Comparison of ENCODE assay signal across 26 cellular contexts in the genomic region with DNA sequence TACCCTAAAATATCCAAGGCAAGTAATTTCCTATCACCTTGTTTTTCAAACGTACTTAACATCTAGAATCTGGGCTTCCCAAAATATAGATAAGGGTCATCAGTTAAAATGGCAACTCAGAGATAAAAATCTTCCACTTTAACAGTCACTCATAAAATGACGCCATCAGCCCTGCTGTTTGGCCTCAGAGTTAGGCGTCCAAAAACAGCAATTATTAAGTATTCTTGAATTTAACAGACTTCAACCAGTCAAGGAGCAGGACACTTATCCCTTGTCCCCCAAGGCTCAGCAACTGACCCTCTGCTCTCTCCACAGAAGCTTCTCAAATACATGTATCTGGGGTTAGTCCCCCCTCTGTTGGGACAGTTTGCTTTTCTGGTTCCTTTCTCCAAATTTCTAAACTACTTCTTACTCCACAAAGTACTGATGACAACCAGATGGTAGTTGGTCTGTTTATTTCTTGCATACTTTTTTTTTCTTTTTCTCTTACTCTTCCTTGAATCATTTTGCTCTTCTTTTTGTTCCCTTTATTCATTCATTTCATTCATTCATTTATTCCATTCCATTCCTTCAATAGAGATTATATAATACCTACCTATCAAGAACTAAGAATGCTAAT. TPM values are rescaled to one million over a fixed set of nuclear protein-coding genes. Genes with fewer than 3 reads are reported as not detected.
DNase-seq lines count a peak whose midpoint lies in the region; ATAC-seq, FAIRE-seq and TF ChIP-seq lines count a peak whose summit lies in the region.
"Had no signal": no experiment of that assay in that cellular context is flagged by ENCODE, and none has a peak within 500 bp of the region (broad histone marks: within the 10 kb centered on the region; RNA-seq: fewer than 3 reads in every experiment).

No MANE protein-coding gene starts in this region.

- H3K4me1 ChIP-seq in mesenchymal stem cell (ENCODE audit: control insufficient read depth, insufficient read depth, low read depth, low read length) (peaks cover 9% of the 10 kb centered on the region), stomach smooth muscle (ENCODE audit: control insufficient read depth, insufficient read depth, low read length) (peaks cover 20% of the 10 kb centered on the region)
- H3K4me1 ChIP-seq: prostate gland had no signal

- no peak overlapping the region for H3K4ac ChIP-seq in mesenchymal stem cell (ENCODE audit: low read depth in 1 of 2, low read length in 2 of 2)

- H3K9ac ChIP-seq in mesenchymal stem cell (ENCODE audit: low read length) (peak overlapping the region; percentile 80), stomach smooth muscle (ENCODE audit: low read length in 2 of 2) (no peak overlapping the region)

- no peak overlapping the region for H3K23ac ChIP-seq in mesenchymal stem cell (ENCODE audit: low read length in 2 of 2)

- no peak overlapping the region for H4K8ac ChIP-seq in mesenchymal stem cell (ENCODE audit: low read length)

- no peak overlapping the region for H2AFZ ChIP-seq in mesenchymal stem cell (ENCODE audit: low read depth, low read length)

- H3K9me3 ChIP-seq in mesenchymal stem cell (ENCODE audit: control insufficient read depth, low read length) (no peaks in the 10 kb centered on the region), stomach smooth muscle (ENCODE audit: control insufficient read depth in 2 of 2, low read length in 2 of 2) (no peaks in the 10 kb centered on the region)
- H3K9me3 ChIP-seq: neutrophil, prostate gland, SJSA1, upper lobe of left lung had no signal

- H3K79me1 ChIP-seq in mesenchymal stem cell (replicated peaks; ENCODE audit: low read length, poor library complexity, severe bottlenecking): peaks cover 1% of the 10 kb centered on the region

- H3K4me3 ChIP-seq in AG10803 (ENCODE audit: low read length) (no peak overlapping the region), mesenchymal stem cell (ENCODE audit: insufficient read depth in 1 of 2, low read depth in 1 of 2, low read length in 2 of 2) (peak overlapping the region in 1 of 2 experiments; percentile 34), stomach smooth muscle (ENCODE audit: low read length in 2 of 2) (peak overlapping the region in 1 of 2 donors; percentile 8)
- H3K4me3 ChIP-seq: dorsolateral prefrontal cortex, GM23338, prostate gland, SJSA1, upper lobe of left lung had no signal

- H2BK15ac ChIP-seq in mesenchymal stem cell (ENCODE audit: low read depth, poor library complexity, severe bottlenecking): no peak overlapping the region

- peaks cover 0 to 5% of the 10 kb centered on the region in 2 experiments for H3K36me3 ChIP-seq in mesenchymal stem cell (ENCODE audit: control insufficient read depth in 1 of 2, insufficient read depth in 2 of 2, low read depth in 1 of 2, low read length in 2 of 2)
- H3K36me3 ChIP-seq in stomach smooth muscle (ENCODE audit: control insufficient read depth in 2 of 2, insufficient read depth in 2 of 2, low read length in 2 of 2): peaks cover 2 to 4% of the 10 kb centered on the region in 2 donors
- H3K36me3 ChIP-seq: neutrophil, prostate gland, SJSA1, upper lobe of left lung had no signal

- no peak for TF ChIP-seq CTCF in AG10803 (conservative IDR thresholded peaks at IDR 0.05; ENCODE audit: low read length)

- DNase-seq in AG10803 (ENCODE audit: low read depth) (peak; percentile 44), mesenchymal stem cell (peak; percentile 18), GF-D8 (lab: John Stamatoyannopoulos, UW) (no peak), C1 segment of cervical spinal cord (lab: John Stamatoyannopoulos, UW) (no peak), GDM1 (lab: John Stamatoyannopoulos, UW) (no peak), Right ventricle myocardium inferior (ENCODE audit: missing footprints) (no peak)
- DNase-seq: 8988T; activated CD4-positive, CD25-positive, alpha-beta regulatory T cell; activated CD8-positive, alpha-beta memory T cell treated with anti-CD3 and anti-CD28 coated beads, Interleukin-2, amount 10 ng/mL, durations not matched to agents 7 days and 5 days; activated T-cell treated with anti-CD3 and anti-CD28 coated beads, Interleukin-2, amount 50 U/mL, for 48 hours; CD4-positive, alpha-beta T cell; dorsolateral prefrontal cortex; NCI-H1105 treated with DMSO at 0.1 percent for 48 hours; NCI-H2029 treated with DMSO at 0.1 percent for 48 hours; NCI-H2227 treated with DMSO at 0.1 percent for 48 hours; NCI-H69; T-helper 1 cell; upper lobe of left lung had no signal

- H3K27me3 ChIP-seq in mesenchymal stem cell (ENCODE audit: control insufficient read depth in 1 of 2, insufficient read depth in 1 of 2, low read length in 2 of 2): no peaks in the 10 kb centered on the region
- H3K27me3 ChIP-seq in stomach smooth muscle (ENCODE audit: control insufficient read depth in 1 of 2, insufficient read depth in 2 of 2, low read length in 2 of 2): no peaks in the 10 kb centered on the region
- H3K27me3 ChIP-seq: dorsolateral prefrontal cortex, foreskin keratinocyte, neutrophil, SJSA1, upper lobe of left lung had no signal

- peak; percentile 48 for FAIRE-seq in endometrium (lab: Jason Lieb, UNC)

- 66% methylated on average over 3 of the region's 3 CpGs for WGBS in mesenchymal stem cell

- no peak overlapping the region for H2BK120ac ChIP-seq in mesenchymal stem cell (ENCODE audit: low read depth, low read length)

- H3K27ac ChIP-seq in mesenchymal stem cell (ENCODE audit: low read length, poor library complexity, severe bottlenecking) (no peak overlapping the region), stomach smooth muscle (ENCODE audit: low read length) (peak overlapping the region; percentile 31)
- H3K27ac ChIP-seq: dorsolateral prefrontal cortex, foreskin keratinocyte, neutrophil, prostate gland had no signal

- no peak overlapping the region for H3K4me2 ChIP-seq in mesenchymal stem cell (ENCODE audit: low read length, poor library complexity, severe bottlenecking)
- H3K4me2 ChIP-seq: GM23338 had no signal

- intact Hi-C loops in Right ventricle myocardium inferior (cut with DNase I): loop anchor here (10.0 kb wide), 1 partner anchor 115 kb away; no protein-coding TSS in a partner anchor

- H2AK5ac ChIP-seq in mesenchymal stem cell (ENCODE audit: low read length, severe bottlenecking): peak overlapping the region; percentile 33

- no peak overlapping the region for H2BK12ac ChIP-seq in mesenchymal stem cell (ENCODE audit: low read length in 2 of 2)

- no peak for ATAC-seq in Right ventricle myocardium inferior
- ATAC-seq: activated CD8-positive, alpha-beta memory T cell treated with anti-CD3 and anti-CD28 coated beads, Interleukin-2, amount 10 ng/mL, durations not matched to agents 7 days and 5 days had no signal

- H3K18ac ChIP-seq in mesenchymal stem cell (ENCODE audit: low read depth in 1 of 2, low read length in 2 of 2): no peak overlapping the region

- no peak overlapping the region for H2BK5ac ChIP-seq in mesenchymal stem cell (ENCODE audit: low read depth, low read length, poor library complexity, severe bottlenecking)

- no peak overlapping the region for H4K91ac ChIP-seq in mesenchymal stem cell (ENCODE audit: low read length)

- no peak overlapping the region for H3K14ac ChIP-seq in mesenchymal stem cell (ENCODE audit: low read length in 2 of 2)

RNA-seq across cellular contexts. Expression of a gene that starts 54.4 kb away (rescaled TPM):
- 4.4 TPM for polyA plus RNA-seq in mesenchymal stem cell (2013, experiment 1 of 2)
- polyA plus RNA-seq in mesenchymal stem cell (2013, experiment 2 of 2): 4.6 TPM
- 63.4 TPM for total RNA-seq in Right ventricle myocardium inferior
- total RNA-seq: activated CD8-positive, alpha-beta memory T cell treated with anti-CD3 and anti-CD28 coated beads, Interleukin-2, amount 10 ng/mL, durations not matched to agents 7 days and 5 days; CD4-positive, alpha-beta T cell; foreskin keratinocyte had no signal
- polyA plus RNA-seq: IgD-negative memory B cell had no signal

Comparison
In these comparisons a context has a peak if more than half of its experiments do, and no peak if none do; other contexts are left out.
1. DNase-seq: peak in AG10803 (single experiment) and mesenchymal stem cell (single experiment); none in GF-D8 (single experiment), C1 segment of cervical spinal cord (0 of 14), GDM1 (single experiment) and Right ventricle myocardium inferior (single experiment).